Comparison of ENCODE assay signal across 26 cellular contexts in the genomic region with DNA sequence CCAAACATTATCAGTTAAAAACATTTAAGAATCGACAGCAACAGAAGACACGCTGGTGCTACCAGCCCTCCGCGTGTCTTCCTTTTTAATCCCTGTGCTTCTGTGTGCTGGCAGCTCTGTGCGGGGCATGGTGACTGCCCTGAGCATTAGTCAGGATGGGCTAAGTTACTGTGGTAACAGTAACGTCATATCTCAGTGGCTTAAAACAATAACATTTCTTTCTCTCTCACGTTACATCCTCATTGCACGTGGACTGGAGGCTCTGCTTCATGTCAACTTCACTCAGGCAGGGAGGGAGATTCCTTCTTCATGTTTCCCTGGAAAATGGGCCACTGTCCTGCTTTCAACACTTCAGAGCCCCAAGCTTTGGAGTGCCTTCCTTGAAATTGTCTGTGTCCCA.
DNase-seq lines count a peak whose midpoint lies in the region; ATAC-seq and TF ChIP-seq lines count a peak whose summit lies in the region.
"Had no signal": no experiment of that assay in that cellular context is flagged by ENCODE, and none has a peak within 500 bp of the region (broad histone marks: within the 10 kb centered on the region; RNA-seq: fewer than 3 reads in every experiment).

No MANE protein-coding gene starts in this region.

- H3K4me1 ChIP-seq in SJCRH30 (no peaks in the 10 kb centered on the region), foreskin keratinocyte (no peaks in the 10 kb centered on the region), right atrium auricular region (no peaks in the 10 kb centered on the region), colonic mucosa (no peaks in the 10 kb centered on the region)
- H3K4me1 ChIP-seq: A549, upper lobe of right lung had no signal

- H3K36me3 Mint-ChIP-seq in activated T-helper 17 cell treated with anti-CD3 and anti-CD28 coated beads, Interleukin-2, amount 50 U/mL, for 72 hours (ENCODE audit: low read depth), result no peaks in the 10 kb centered on the region
- H3K36me3 Mint-ChIP-seq: activated naive CD8-positive, alpha-beta T cell; immature natural killer cell; WTC11 had no signal

- H3K27me3 ChIP-seq in SJCRH30 (no peaks in the 10 kb centered on the region), foreskin keratinocyte (peaks cover 2% of the 10 kb centered on the region), right atrium auricular region (no peaks in the 10 kb centered on the region), colonic mucosa (no peaks in the 10 kb centered on the region)
- H3K27me3 ChIP-seq: upper lobe of right lung had no signal

- H3K4me3 Mint-ChIP-seq in activated T-helper 17 cell treated with anti-CD3 and anti-CD28 coated beads, Interleukin-2, amount 50 U/mL, for 72 hours, result no peak overlapping the region
- H3K4me3 Mint-ChIP-seq: activated naive CD8-positive, alpha-beta T cell; immature natural killer cell; neural crest cell; WTC11 had no signal

- peak; percentile 83 for ATAC-seq in foreskin keratinocyte
- no peak for ATAC-seq in activated T-helper 17 cell treated with anti-CD3 and anti-CD28 coated beads, Interleukin-2, amount 50 U/mL, for 72 hours (replicated peaks)
- ATAC-seq: A549, HCT116, Right ventricle myocardium inferior, upper lobe of right lung, WTC11 had no signal

- H3K4me3 ChIP-seq in SJCRH30 (no peak overlapping the region), right atrium auricular region (no peak overlapping the region), colonic mucosa (no peak overlapping the region)
- H3K4me3 ChIP-seq: A549, upper lobe of right lung had no signal

- H3K9ac ChIP-seq in colonic mucosa (ENCODE audit: low read depth in 2 of 2, low read length in 2 of 2), result no peak overlapping the region

- TF ChIP-seq CTCF in foreskin keratinocyte (conservative IDR thresholded peaks at IDR 0.05) (no peak), right atrium auricular region (IDR thresholded peaks at IDR 0.05) (no peak), colonic mucosa (IDR thresholded peaks at IDR 0.05) (no peak)

- H3K9me3 ChIP-seq in SJCRH30 (replicated peaks) (no peaks in the 10 kb centered on the region), right atrium auricular region (no peaks in the 10 kb centered on the region), colonic mucosa (no peaks in the 10 kb centered on the region)
- H3K9me3 ChIP-seq: A549, upper lobe of right lung had no signal

- peaks cover 8% of the 10 kb centered on the region for H3K27me3 Mint-ChIP-seq in activated T-helper 17 cell treated with anti-CD3 and anti-CD28 coated beads, Interleukin-2, amount 50 U/mL, for 72 hours

- no peaks in the 10 kb centered on the region for H3K9me3 Mint-ChIP-seq in activated T-helper 17 cell treated with anti-CD3 and anti-CD28 coated beads, Interleukin-2, amount 50 U/mL, for 72 hours
- H3K9me3 Mint-ChIP-seq: WTC11 had no signal

- intact Hi-C loops in colonic mucosa (cut with DNase I), result no loop called here

- no peak overlapping the region for H3K27ac Mint-ChIP-seq in activated T-helper 17 cell treated with anti-CD3 and anti-CD28 coated beads, Interleukin-2, amount 50 U/mL, for 72 hours
- H3K27ac Mint-ChIP-seq: activated naive CD8-positive, alpha-beta T cell; immature natural killer cell; WTC11 had no signal

- no peaks in the 10 kb centered on the region for H3K4me1 Mint-ChIP-seq in activated T-helper 17 cell treated with anti-CD3 and anti-CD28 coated beads, Interleukin-2, amount 50 U/mL, for 72 hours
- H3K4me1 Mint-ChIP-seq: immature natural killer cell, neural crest cell had no signal

- DNase-seq in ELF-1 (ENCODE audit: low read depth, low spot score) (peak; percentile 6), SJCRH30 (peak in 1 of 2 experiments; percentile 20), foreskin keratinocyte (peak; percentile 50 to 53), renal cortical epithelial cell (ENCODE audit: low read depth) (peak; percentile 42), right atrium auricular region (ENCODE audit: low spot score) (no peak), colonic mucosa (no peak)
- DNase-seq in stimulated activated CD4-positive, alpha-beta T cell treated with anti-CD3 and anti-CD28 coated beads, Interleukin-4, amount 100 ng/mL, for 1 hour, result no peak
- DNase-seq: activated CD4-positive, alpha-beta T cell treated with anti-CD3 and anti-CD28 coated beads, Interleukin-2, amount 50 U/mL, for 48 hours; activated CD8-positive, alpha-beta memory T cell treated with anti-CD3 and anti-CD28 coated beads, Interleukin-2, amount 50 U/mL, for 48 hours; aorta; cerebellar nuclear complex; DMS79 treated with DMSO at 0.1 percent for 48 hours; foreskin melanocyte; immature natural killer cell; NCI-H1417; NCI-H446; posterior cingulate gyrus; T-helper 9 cell; upper lobe of right lung had no signal

- H3K27ac ChIP-seq in SJCRH30 (peak overlapping the region; percentile 8), foreskin keratinocyte (no peak overlapping the region), right atrium auricular region (no peak overlapping the region), colonic mucosa (no peak overlapping the region)
- H3K27ac ChIP-seq: A549, upper lobe of right lung had no signal

- H3K36me3 ChIP-seq in SJCRH30 (no peaks in the 10 kb centered on the region), right atrium auricular region (no peaks in the 10 kb centered on the region), colonic mucosa (no peaks in the 10 kb centered on the region)
- H3K36me3 ChIP-seq: upper lobe of right lung had no signal

Comparison
In these comparisons a context has a peak if more than half of its experiments do, and no peak if none do; other contexts are left out.
1. DNase-seq: peak in ELF-1 (single experiment), foreskin keratinocyte (2 of 2) and renal cortical epithelial cell (single experiment); none in stimulated activated CD4-positive, alpha-beta T cell treated with anti-CD3 and anti-CD28 coated beads, Interleukin-4, amount 100 ng/mL, for 1 hour (single experiment), right atrium auricular region (single experiment) and colonic mucosa (single experiment).